ENCODE assay signal across 8 cellular contexts in the genomic region with DNA sequence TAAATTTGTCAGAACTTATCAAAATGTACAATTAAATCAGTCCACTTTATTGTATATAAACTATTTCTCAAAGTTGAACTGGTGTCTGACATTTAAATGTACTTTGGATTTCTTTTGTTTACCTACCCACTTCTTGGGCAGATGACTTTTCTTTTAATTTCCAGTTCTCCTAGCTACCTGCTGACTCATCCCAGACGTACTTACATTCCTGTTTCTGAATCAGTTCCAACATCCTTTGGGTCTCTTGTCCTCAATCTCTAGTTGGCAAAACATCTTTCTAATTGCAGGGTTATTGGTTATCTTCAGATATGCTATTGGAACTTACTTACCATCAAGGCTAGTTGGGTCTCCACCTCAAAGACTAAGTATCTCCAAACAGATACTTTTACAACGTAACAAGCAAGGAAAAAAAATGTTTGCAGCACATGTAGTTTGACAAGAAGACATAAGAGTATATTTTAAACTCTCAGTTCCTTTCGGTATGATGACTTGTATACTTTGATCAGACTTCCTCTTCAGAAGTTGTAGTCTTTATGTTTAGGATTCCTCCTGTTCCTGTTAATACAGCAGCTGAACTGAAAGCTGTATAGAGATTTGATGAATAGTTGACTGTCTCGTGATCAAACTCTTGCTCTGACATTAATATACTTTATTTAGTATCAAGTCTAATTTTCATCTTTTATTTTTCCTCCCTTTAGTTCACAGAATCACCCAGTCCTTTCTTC. TPM values are rescaled to one million over a fixed set of nuclear protein-coding genes. Genes with fewer than 3 reads are reported as not detected.
DNase-seq lines count a peak whose midpoint lies in the region; ATAC-seq and TF ChIP-seq lines count a peak whose summit lies in the region.

No MANE protein-coding gene starts in this region.

- POLR2A ChIA-PET in activated CD8-positive, alpha-beta T cell treated with anti-CD3 and anti-CD28 coated beads, Interleukin-2, amount 10 ng/mL, durations not matched to agents 7 days and 5 days (lab: Charles Lee), result interaction anchor here (0.8 kb wide), 2 partner anchors 13 to 42 kb away, joined by 3 to 5 read pairs; no protein-coding TSS in a partner anchor

- H3K36me3 ChIP-seq in left lung, result no peaks in the 10 kb centered on the region

- CTCF ChIA-PET in activated CD8-positive, alpha-beta T cell treated with anti-CD3 and anti-CD28 coated beads, Interleukin-2, amount 10 ng/mL, durations not matched to agents 7 days and 5 days (lab: Charles Lee), result interaction anchor here (1.0 to 7.5 kb wide), 7 partner anchors 10 to 45 kb away, joined by 3 to 116 read pairs (median 5); partner anchors contain the start of gene PACS1

- peak overlapping the region; percentile 50 for H3K4me3 Mint-ChIP-seq in activated CD8-positive, alpha-beta T cell treated with anti-CD3 and anti-CD28 coated beads, Interleukin-2, amount 10 ng/mL, durations not matched to agents 7 days and 5 days

- no peaks in the 10 kb centered on the region for H3K9me3 Mint-ChIP-seq in activated CD8-positive, alpha-beta T cell treated with anti-CD3 and anti-CD28 coated beads, Interleukin-2, amount 10 ng/mL, durations not matched to agents 7 days and 5 days (ENCODE audit: insufficient read depth)

- peak overlapping the region; percentile 27 to 38 for H3K27ac ChIP-seq in left lung

- no peak for ATAC-seq in activated CD8-positive, alpha-beta T cell treated with anti-CD3 and anti-CD28 coated beads, Interleukin-2, amount 10 ng/mL, durations not matched to agents 7 days and 5 days
- peak; percentile 64 for ATAC-seq in left lung
- ATAC-seq in GM18868 (IDR thresholded peaks at IDR 0.05; ENCODE audit: unreplicated experiment), result no peak
- ATAC-seq in GM19351 (IDR thresholded peaks at IDR 0.05; ENCODE audit: unreplicated experiment), result no peak

- H3K27me3 Mint-ChIP-seq in activated CD8-positive, alpha-beta T cell treated with anti-CD3 and anti-CD28 coated beads, Interleukin-2, amount 10 ng/mL, durations not matched to agents 7 days and 5 days (ENCODE audit: low read depth), result no peaks in the 10 kb centered on the region

- peaks cover 19 to 60% of the 10 kb centered on the region in 2 donors for H3K4me1 ChIP-seq in left lung

- no peaks in the 10 kb centered on the region for H3K9me3 ChIP-seq in left lung

- H3K27ac Mint-ChIP-seq in activated CD8-positive, alpha-beta T cell treated with anti-CD3 and anti-CD28 coated beads, Interleukin-2, amount 10 ng/mL, durations not matched to agents 7 days and 5 days, result peak overlapping the region; percentile 80

- TF ChIP-seq CTCF in AG10803 (conservative IDR thresholded peaks at IDR 0.05; ENCODE audit: low read length), result no peak
- no peak for TF ChIP-seq CTCF in left lung (IDR thresholded peaks at IDR 0.05)

- H3K27me3 ChIP-seq in left lung, result no peaks in the 10 kb centered on the region

- in situ Hi-C loops in G401 (cut with HindIII; ENCODE audit: low sequenced_read_pairs), result no loop called here

- intact Hi-C loops in left lung (cut with DNase I), result no loop called here

- peaks cover 6% of the 10 kb centered on the region for H3K36me3 Mint-ChIP-seq in activated CD8-positive, alpha-beta T cell treated with anti-CD3 and anti-CD28 coated beads, Interleukin-2, amount 10 ng/mL, durations not matched to agents 7 days and 5 days (ENCODE audit: low read depth)

- DNase-seq in AG10803 (ENCODE audit: low read depth) (peak; percentile 80), H4 (ENCODE audit: low spot score) (peak; percentile 57), left lung (no peak), NCI-H187 treated with DMSO at 0.1 percent for 48 hours (lab: John Stamatoyannopoulos, UW) (no peak), G401 (ENCODE audit: low spot score) (no peak)
- no peak for DNase-seq in activated CD8-positive, alpha-beta T cell treated with anti-CD3 and anti-CD28 coated beads, Interleukin-2, amount 10 ng/mL, durations not matched to agents 7 days and 5 days

- H3K4me1 Mint-ChIP-seq in activated CD8-positive, alpha-beta T cell treated with anti-CD3 and anti-CD28 coated beads, Interleukin-2, amount 10 ng/mL, durations not matched to agents 7 days and 5 days (ENCODE audit: low read depth), result peaks cover 89% of the 10 kb centered on the region

- H3K4me3 ChIP-seq in AG10803 (ENCODE audit: low read length) (no peak overlapping the region), left lung (no peak overlapping the region)

RNA-seq across cellular contexts. Expression of gene PACS1, which starts 43.2 kb away (rescaled TPM):
- total RNA-seq in H4 (2014; rRNA removed; shearing (Covaris generic)), result 7.6 and 8.9 TPM in 2 replicates
- 10 to 100 TPM; 84.6 to 91.6 TPM for total RNA-seq in activated CD8-positive, alpha-beta T cell treated with anti-CD3 and anti-CD28 coated beads, Interleukin-2, amount 10 ng/mL, durations not matched to agents 7 days and 5 days
- 10 to 100 TPM; 53.7 to 54.7 TPM for total RNA-seq in left lung
- total RNA-seq in G401 (2014; rRNA removed; shearing (Covaris generic)), result 10.5 and 23.2 TPM in 2 replicates

Comparison
In these comparisons a context has a peak if more than half of its experiments do, and no peak if none do; other contexts are left out.
1. DNase-seq: peak in AG10803 (single experiment) and H4 (single experiment); none in activated CD8-positive, alpha-beta T cell treated with anti-CD3 and anti-CD28 coated beads, Interleukin-2, amount 10 ng/mL, durations not matched to agents 7 days and 5 days (single experiment), left lung (0 of 2), NCI-H187 treated with DMSO at 0.1 percent for 48 hours (single experiment) and G401 (single experiment).